Comparison of ENCODE assay signal across 8 cellular contexts in genomic region chr1:223832637-223832943, GRCh38. TPM values are rescaled to one million over a fixed set of nuclear protein-coding genes. Genes with fewer than 3 reads are reported as not detected.
DNase-seq lines count a peak whose midpoint lies in the region; ATAC-seq and TF ChIP-seq lines count a peak whose summit lies in the region.

No MANE protein-coding gene starts in this region.

- 30 to 42% methylated on average over 3 of the region's 3 CpGs for WGBS in lung, 2 donors

- CTCF ChIA-PET in activated naive CD4-positive, alpha-beta T cell treated with anti-CD3 and anti-CD28 coated beads, Interleukin-2, amount 10 ng/mL, durations not matched to agents 7 days and 5 days (lab: Charles Lee), result interaction anchor here (1.1 to 1.3 kb wide), 2 partner anchors 9 to 12 kb away, joined by 5 read pairs; no protein-coding TSS in a partner anchor

- H3K4me3 Mint-ChIP-seq in CD14-positive monocyte, result peak overlapping the region; percentile 52 to 62
- H3K4me3 Mint-ChIP-seq in HFFc6, result peak overlapping the region; percentile 83
- H3K4me3 Mint-ChIP-seq in activated naive CD4-positive, alpha-beta T cell treated with anti-CD3 and anti-CD28 coated beads, Interleukin-2, amount 10 ng/mL, durations not matched to agents 7 days and 5 days, result no peak overlapping the region

- H3K4me1 Mint-ChIP-seq in CD14-positive monocyte, result peaks cover 22% of the 10 kb centered on the region
- H3K4me1 Mint-ChIP-seq in HFFc6 (ENCODE audit: low read depth), result peaks cover 7% of the 10 kb centered on the region
- peaks cover 9% of the 10 kb centered on the region for H3K4me1 Mint-ChIP-seq in activated naive CD4-positive, alpha-beta T cell treated with anti-CD3 and anti-CD28 coated beads, Interleukin-2, amount 10 ng/mL, durations not matched to agents 7 days and 5 days

- no peaks in the 10 kb centered on the region for H3K9me3 Mint-ChIP-seq in CD14-positive monocyte
- H3K9me3 Mint-ChIP-seq in HFFc6, result no peaks in the 10 kb centered on the region
- no peaks in the 10 kb centered on the region for H3K9me3 Mint-ChIP-seq in activated naive CD4-positive, alpha-beta T cell treated with anti-CD3 and anti-CD28 coated beads, Interleukin-2, amount 10 ng/mL, durations not matched to agents 7 days and 5 days

- peaks cover 13 to 34% of the 10 kb centered on the region in 2 donors for H3K4me1 ChIP-seq in lung (ENCODE audit: control insufficient read depth in 2 of 2, insufficient read depth in 2 of 2, low read length in 2 of 2)

- no peaks in the 10 kb centered on the region for H3K27me3 ChIP-seq in lung (ENCODE audit: control insufficient read depth, insufficient read depth)

- H3K9me3 ChIP-seq in lung (ENCODE audit: control insufficient read depth in 2 of 2, insufficient read depth in 1 of 2, low read length in 1 of 2), result no peaks in the 10 kb centered on the region

- peak overlapping the region; percentile 11 to 88 for H3K27ac ChIP-seq in lung (ENCODE audit: low read depth in 1 of 2, low read length in 1 of 2)

- TF ChIP-seq CTCF in CD14-positive monocyte (IDR thresholded peaks at IDR 0.05), result no peak
- no peak for TF ChIP-seq CTCF in HFFc6 (IDR thresholded peaks at IDR 0.05)
- TF ChIP-seq CTCF in lung (IDR thresholded peaks at IDR 0.05; ENCODE audit: control extremely low read depth, extremely low read depth), result no peak

- no peak overlapping the region for H3K4me3 ChIP-seq in lung

- H3K36me3 Mint-ChIP-seq in CD14-positive monocyte, result peaks cover 6 to 11% of the 10 kb centered on the region in 2 donors
- peaks cover 6% of the 10 kb centered on the region for H3K36me3 Mint-ChIP-seq in HFFc6 (ENCODE audit: low read depth)
- peaks cover 6% of the 10 kb centered on the region for H3K36me3 Mint-ChIP-seq in activated naive CD4-positive, alpha-beta T cell treated with anti-CD3 and anti-CD28 coated beads, Interleukin-2, amount 10 ng/mL, durations not matched to agents 7 days and 5 days

- DNase-seq in CD14-positive monocyte (ENCODE audit: low spot score) (no peak), HFFc6 (no peak), lung (ENCODE audit: low spot score) (no peak), pons (ENCODE audit: low spot score) (no peak)
- DNase-seq in activated naive CD4-positive, alpha-beta T cell treated with anti-CD3 and anti-CD28 coated beads, Interleukin-2, amount 10 ng/mL, durations not matched to agents 7 days and 5 days, result no peak

- peak; percentile 10 for ATAC-seq in lung (ENCODE audit: insufficient read depth, low FRiP score)
- ATAC-seq in HG03039 (IDR thresholded peaks at IDR 0.05; ENCODE audit: unreplicated experiment), result no peak
- ATAC-seq in HG03521 (IDR thresholded peaks at IDR 0.05; ENCODE audit: unreplicated experiment), result no peak
- ATAC-seq in GM18873 (IDR thresholded peaks at IDR 0.05; ENCODE audit: low FRiP score, unreplicated experiment), result no peak

- H3K36me3 ChIP-seq in lung (ENCODE audit: control insufficient read depth in 2 of 2, insufficient read depth in 2 of 2, low read length in 2 of 2), result no peaks in the 10 kb centered on the region

- H3K27me3 Mint-ChIP-seq in CD14-positive monocyte (ENCODE audit: low read depth in 3 of 3) (no peaks in the 10 kb centered on the region), HFFc6 (ENCODE audit: insufficient read depth) (no peaks in the 10 kb centered on the region)
- no peaks in the 10 kb centered on the region for H3K27me3 Mint-ChIP-seq in activated naive CD4-positive, alpha-beta T cell treated with anti-CD3 and anti-CD28 coated beads, Interleukin-2, amount 10 ng/mL, durations not matched to agents 7 days and 5 days

- peak overlapping the region in 2 of 7 donors; percentile 97 to 99 for H3K27ac Mint-ChIP-seq in CD14-positive monocyte
- peak overlapping the region; percentile 97 for H3K27ac Mint-ChIP-seq in HFFc6
- peak overlapping the region; percentile 83 for H3K27ac Mint-ChIP-seq in activated naive CD4-positive, alpha-beta T cell treated with anti-CD3 and anti-CD28 coated beads, Interleukin-2, amount 10 ng/mL, durations not matched to agents 7 days and 5 days

- intact Hi-C loops in CD14-positive monocyte (cut with micrococcal nuclease), result no loop called here

RNA-seq across cellular contexts. Expression of gene TP53BP2, which starts 13.2 kb away (rescaled TPM):
- 1 to 10 TPM; 5.7 to 8.8 TPM for polyA plus RNA-seq in CD14-positive monocyte
- total RNA-seq in HFFc6 (2021; fragmentation: NEBNext Ultra II Directional; extraction: Animal tissue kit (Norgen Biotek cat#: 25700)), result 10 to 100 TPM; 21.6 to 30.1 (median 26.4) TPM
- 10 to 100 TPM; 60.7 to 94.2 TPM for total RNA-seq in lung
- polyA plus RNA-seq in lung, result 10 to 100 TPM; 11.5 to 30.7 TPM
